In the genomic region with DNA sequence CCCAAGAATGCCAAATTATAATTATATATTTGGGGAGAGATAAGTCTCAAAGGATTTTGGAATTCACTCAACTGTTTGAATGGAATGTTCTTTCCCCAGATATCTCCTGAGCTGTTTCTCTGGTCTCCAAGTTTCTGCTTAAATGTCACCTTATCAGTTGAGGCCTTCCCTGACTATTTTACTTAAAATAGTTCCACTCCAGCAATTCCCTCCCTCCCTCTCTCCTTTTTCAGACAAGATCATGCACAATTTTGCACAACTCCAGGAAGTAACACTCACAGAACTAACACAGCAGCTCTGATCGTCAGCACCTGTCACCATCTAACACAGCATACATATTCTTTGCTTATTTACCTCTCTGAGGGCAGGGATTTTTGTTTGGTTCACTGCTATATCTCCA, we compare ENCODE assay signal across 2 cellular contexts.
A peak's percentile ranks its signal among the peaks of the same experiment; 100 is the strongest.
TF ChIP-seq lines count a peak whose summit lies in the region.

No MANE protein-coding gene starts in this region.

TF ChIP-seq in liver, 16 proteins besides CTCF, POLR2A, EP300 and RAD21:
- TF ChIP-seq, protein P1, sequence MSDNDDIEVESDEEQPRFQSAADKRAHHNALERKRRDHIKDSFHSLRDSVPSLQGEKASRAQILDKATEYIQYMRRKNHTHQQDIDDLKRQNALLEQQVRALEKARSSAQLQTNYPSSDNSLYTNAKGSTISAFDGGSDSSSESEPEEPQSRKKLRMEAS (IDR thresholded peaks at IDR 0.05): no peak
- TF ChIP-seq NR2F2 (IDR thresholded peaks at IDR 0.05): peak; percentile 44

TF ChIP-seq in HepG2, 621 proteins besides CTCF, POLR2A, EP300 and RAD21:
- no peak for TF ChIP-seq DBP (CRISPR knock-in tag; IDR thresholded peaks at IDR 0.05; ENCODE audit: not compliant biosample characterization)
- TF ChIP-seq NFKBIZ (CRISPR knock-in tag; IDR thresholded peaks at IDR 0.05): no peak
- TF ChIP-seq, protein P2, sequence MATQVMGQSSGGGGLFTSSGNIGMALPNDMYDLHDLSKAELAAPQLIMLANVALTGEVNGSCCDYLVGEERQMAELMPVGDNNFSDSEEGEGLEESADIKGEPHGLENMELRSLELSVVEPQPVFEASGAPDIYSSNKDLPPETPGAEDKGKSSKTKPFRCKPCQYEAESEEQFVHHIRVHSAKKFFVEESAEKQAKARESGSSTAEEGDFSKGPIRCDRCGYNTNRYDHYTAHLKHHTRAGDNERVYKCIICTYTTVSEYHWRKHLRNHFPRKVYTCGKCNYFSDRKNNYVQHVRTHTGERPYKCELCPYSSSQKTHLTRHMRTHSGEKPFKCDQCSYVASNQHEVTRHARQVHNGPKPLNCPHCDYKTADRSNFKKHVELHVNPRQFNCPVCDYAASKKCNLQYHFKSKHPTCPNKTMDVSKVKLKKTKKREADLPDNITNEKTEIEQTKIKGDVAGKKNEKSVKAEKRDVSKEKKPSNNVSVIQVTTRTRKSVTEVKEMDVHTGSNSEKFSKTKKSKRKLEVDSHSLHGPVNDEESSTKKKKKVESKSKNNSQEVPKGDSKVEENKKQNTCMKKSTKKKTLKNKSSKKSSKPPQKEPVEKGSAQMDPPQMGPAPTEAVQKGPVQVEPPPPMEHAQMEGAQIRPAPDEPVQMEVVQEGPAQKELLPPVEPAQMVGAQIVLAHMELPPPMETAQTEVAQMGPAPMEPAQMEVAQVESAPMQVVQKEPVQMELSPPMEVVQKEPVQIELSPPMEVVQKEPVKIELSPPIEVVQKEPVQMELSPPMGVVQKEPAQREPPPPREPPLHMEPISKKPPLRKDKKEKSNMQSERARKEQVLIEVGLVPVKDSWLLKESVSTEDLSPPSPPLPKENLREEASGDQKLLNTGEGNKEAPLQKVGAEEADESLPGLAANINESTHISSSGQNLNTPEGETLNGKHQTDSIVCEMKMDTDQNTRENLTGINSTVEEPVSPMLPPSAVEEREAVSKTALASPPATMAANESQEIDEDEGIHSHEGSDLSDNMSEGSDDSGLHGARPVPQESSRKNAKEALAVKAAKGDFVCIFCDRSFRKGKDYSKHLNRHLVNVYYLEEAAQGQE (IDR thresholded peaks at IDR 0.05; ENCODE audit: borderline replicate concordance in 1 of 2, low read depth in 1 of 2, low read length in 2 of 2): no peak
- no peak for TF ChIP-seq ZSCAN30 (CRISPR knock-in tag; IDR thresholded peaks at IDR 0.05)
- TF ChIP-seq ZNF776 (CRISPR knock-in tag; IDR thresholded peaks at IDR 0.05): no peak
- TF ChIP-seq, protein P3, sequence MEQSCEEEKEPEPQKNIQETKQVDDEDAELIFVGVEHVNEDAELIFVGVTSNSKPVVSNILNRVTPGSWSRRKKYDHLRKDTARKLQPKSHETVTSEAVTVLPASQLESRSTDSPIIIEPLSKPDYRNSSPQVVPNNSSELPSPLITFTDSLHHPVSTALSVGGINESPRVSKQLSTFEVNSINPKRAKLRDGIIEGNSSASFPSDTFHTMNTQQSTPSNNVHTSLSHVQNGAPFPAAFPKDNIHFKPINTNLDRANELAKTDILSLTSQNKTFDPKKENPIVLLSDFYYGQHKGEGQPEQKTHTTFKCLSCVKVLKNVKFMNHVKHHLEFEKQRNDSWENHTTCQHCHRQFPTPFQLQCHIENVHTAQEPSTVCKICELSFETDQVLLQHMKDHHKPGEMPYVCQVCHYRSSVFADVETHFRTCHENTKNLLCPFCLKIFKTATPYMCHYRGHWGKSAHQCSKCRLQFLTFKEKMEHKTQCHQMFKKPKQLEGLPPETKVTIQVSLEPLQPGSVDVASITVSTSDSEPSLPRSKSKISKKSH (CRISPR knock-in tag; IDR thresholded peaks at IDR 0.05; ENCODE audit: borderline replicate concordance): no peak
- TF ChIP-seq SOX6 (IDR thresholded peaks at IDR 0.05): no peak
- no peak for TF ChIP-seq SOX6 (CRISPR knock-in tag; IDR thresholded peaks at IDR 0.05)
- no peak for TF ChIP-seq FOXA1 (IDR thresholded peaks at IDR 0.05)
- TF ChIP-seq FOXA1 (CRISPR knock-in tag; IDR thresholded peaks at IDR 0.05): no peak
- no peak for TF ChIP-seq EZH2 (conservative IDR thresholded peaks at IDR 0.05; ENCODE audit: low read depth, low read length)
- TF ChIP-seq, protein P4, sequence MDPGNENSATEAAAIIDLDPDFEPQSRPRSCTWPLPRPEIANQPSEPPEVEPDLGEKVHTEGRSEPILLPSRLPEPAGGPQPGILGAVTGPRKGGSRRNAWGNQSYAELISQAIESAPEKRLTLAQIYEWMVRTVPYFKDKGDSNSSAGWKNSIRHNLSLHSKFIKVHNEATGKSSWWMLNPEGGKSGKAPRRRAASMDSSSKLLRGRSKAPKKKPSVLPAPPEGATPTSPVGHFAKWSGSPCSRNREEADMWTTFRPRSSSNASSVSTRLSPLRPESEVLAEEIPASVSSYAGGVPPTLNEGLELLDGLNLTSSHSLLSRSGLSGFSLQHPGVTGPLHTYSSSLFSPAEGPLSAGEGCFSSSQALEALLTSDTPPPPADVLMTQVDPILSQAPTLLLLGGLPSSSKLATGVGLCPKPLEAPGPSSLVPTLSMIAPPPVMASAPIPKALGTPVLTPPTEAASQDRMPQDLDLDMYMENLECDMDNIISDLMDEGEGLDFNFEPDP (CRISPR knock-in tag; conservative IDR thresholded peaks at IDR 0.05): no peak
- TF ChIP-seq, protein P5, sequence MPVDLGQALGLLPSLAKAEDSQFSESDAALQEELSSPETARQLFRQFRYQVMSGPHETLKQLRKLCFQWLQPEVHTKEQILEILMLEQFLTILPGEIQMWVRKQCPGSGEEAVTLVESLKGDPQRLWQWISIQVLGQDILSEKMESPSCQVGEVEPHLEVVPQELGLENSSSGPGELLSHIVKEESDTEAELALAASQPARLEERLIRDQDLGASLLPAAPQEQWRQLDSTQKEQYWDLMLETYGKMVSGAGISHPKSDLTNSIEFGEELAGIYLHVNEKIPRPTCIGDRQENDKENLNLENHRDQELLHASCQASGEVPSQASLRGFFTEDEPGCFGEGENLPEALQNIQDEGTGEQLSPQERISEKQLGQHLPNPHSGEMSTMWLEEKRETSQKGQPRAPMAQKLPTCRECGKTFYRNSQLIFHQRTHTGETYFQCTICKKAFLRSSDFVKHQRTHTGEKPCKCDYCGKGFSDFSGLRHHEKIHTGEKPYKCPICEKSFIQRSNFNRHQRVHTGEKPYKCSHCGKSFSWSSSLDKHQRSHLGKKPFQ (CRISPR knock-in tag; IDR thresholded peaks at IDR 0.05; ENCODE audit: insufficient replicate concordance): no peak
- TF ChIP-seq TCF12 (IDR thresholded peaks at IDR 0.05): no peak
- TF ChIP-seq TCF12 (CRISPR knock-in tag; IDR thresholded peaks at IDR 0.05): no peak
- TF ChIP-seq SMARCC2 (IDR thresholded peaks at IDR 0.05): no peak
- TF ChIP-seq CAMTA2 (CRISPR knock-in tag; IDR thresholded peaks at IDR 0.05; ENCODE audit: borderline replicate concordance): no peak
- TF ChIP-seq, protein P6, sequence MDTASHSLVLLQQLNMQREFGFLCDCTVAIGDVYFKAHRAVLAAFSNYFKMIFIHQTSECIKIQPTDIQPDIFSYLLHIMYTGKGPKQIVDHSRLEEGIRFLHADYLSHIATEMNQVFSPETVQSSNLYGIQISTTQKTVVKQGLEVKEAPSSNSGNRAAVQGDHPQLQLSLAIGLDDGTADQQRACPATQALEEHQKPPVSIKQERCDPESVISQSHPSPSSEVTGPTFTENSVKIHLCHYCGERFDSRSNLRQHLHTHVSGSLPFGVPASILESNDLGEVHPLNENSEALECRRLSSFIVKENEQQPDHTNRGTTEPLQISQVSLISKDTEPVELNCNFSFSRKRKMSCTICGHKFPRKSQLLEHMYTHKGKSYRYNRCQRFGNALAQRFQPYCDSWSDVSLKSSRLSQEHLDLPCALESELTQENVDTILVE (CRISPR knock-in tag; IDR thresholded peaks at IDR 0.05): no peak
- TF ChIP-seq SUZ12 (IDR thresholded peaks at IDR 0.05; ENCODE audit: low read depth, low read length): no peak
TF ChIP-seq in HepG2: peak in this region for 0.
